2 cellular contexts compared by ENCODE assay signal in the genomic region with DNA sequence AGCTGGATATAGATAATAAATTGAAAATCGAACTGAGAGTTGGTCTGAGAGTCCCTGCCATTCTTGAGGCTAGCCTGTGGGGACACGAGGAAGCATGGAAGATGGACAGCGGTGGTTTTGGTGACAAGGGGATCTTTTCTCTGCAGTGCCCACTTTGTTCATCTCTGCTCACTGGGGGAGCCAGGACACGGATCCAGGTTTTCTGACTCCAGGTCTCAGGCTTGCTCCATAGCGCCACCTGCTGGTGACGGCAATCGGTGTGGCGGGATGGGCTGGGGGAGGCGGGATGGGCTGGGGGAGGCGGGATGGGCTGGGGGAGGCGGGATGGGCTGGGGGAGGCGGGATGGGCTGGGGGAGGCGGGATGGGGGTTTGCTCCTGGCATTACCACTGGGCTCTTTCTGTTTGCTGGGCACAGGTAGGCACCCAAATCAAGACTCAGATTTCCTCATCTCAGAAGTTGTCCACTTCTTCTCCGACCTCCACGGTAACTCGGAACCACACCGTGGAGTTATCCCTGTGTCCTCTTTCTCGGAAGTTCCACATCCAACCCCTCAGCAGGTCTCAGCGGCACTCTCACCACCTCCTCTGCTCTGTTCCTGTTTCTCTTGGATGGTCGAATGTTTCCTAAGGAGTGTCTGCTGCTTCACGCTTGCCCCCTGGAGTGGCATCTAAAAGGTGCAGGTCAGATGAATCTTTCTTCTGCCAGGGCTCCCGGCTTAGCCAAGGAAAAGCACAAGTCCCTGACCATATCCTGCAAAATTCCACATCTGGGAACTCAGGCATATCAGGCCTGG.
TF ChIP-seq lines count a peak whose summit lies in the region.

No MANE protein-coding gene starts in this region.

TF ChIP-seq in SK-N-SH, 30 proteins besides CTCF, POLR2A, EP300 and RAD21 (continued from another document):
- TF ChIP-seq MXI1 (IDR thresholded peaks at IDR 0.05; ENCODE audit: low read depth, low read length) (no peak), YY1 (IDR thresholded peaks at IDR 0.05; ENCODE audit: low read depth) (no peak), NFIC (IDR thresholded peaks at IDR 0.05; ENCODE audit: borderline replicate concordance) (no peak), JUND (IDR thresholded peaks at IDR 0.05) (no peak), FOSL2 (IDR thresholded peaks at IDR 0.05; ENCODE audit: borderline replicate concordance, low read depth) (no peak), GATA2 (CRISPR knock-in tag; IDR thresholded peaks at IDR 0.05) (no peak), ELF1 (IDR thresholded peaks at IDR 0.05) (no peak), SMC3 (IDR thresholded peaks at IDR 0.05; ENCODE audit: low read depth, low read length) (no peak), TCF12 (IDR thresholded peaks at IDR 0.05) (no peak), RXRA (IDR thresholded peaks at IDR 0.05; ENCODE audit: borderline replicate concordance, low read depth) (no peak)
- TF ChIP-seq, protein P1, sequence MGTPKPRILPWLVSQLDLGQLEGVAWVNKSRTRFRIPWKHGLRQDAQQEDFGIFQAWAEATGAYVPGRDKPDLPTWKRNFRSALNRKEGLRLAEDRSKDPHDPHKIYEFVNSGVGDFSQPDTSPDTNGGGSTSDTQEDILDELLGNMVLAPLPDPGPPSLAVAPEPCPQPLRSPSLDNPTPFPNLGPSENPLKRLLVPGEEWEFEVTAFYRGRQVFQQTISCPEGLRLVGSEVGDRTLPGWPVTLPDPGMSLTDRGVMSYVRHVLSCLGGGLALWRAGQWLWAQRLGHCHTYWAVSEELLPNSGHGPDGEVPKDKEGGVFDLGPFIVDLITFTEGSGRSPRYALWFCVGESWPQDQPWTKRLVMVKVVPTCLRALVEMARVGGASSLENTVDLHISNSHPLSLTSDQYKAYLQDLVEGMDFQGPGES (IDR thresholded peaks at IDR 0.05; ENCODE audit: low read depth, low read length) = no peak
- TF ChIP-seq, protein P2, sequence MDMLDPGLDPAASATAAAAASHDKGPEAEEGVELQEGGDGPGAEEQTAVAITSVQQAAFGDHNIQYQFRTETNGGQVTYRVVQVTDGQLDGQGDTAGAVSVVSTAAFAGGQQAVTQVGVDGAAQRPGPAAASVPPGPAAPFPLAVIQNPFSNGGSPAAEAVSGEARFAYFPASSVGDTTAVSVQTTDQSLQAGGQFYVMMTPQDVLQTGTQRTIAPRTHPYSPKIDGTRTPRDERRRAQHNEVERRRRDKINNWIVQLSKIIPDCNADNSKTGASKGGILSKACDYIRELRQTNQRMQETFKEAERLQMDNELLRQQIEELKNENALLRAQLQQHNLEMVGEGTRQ (IDR thresholded peaks at IDR 0.05; ENCODE audit: borderline replicate concordance, low read depth, low read length) = no peak
- TF ChIP-seq, protein P3, sequence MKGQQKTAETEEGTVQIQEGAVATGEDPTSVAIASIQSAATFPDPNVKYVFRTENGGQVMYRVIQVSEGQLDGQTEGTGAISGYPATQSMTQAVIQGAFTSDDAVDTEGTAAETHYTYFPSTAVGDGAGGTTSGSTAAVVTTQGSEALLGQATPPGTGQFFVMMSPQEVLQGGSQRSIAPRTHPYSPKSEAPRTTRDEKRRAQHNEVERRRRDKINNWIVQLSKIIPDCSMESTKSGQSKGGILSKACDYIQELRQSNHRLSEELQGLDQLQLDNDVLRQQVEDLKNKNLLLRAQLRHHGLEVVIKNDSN (IDR thresholded peaks at IDR 0.05; ENCODE audit: borderline replicate concordance, low read depth) = no peak

TF ChIP-seq in SK-N-SH treated with all-trans-retinoic acid at 6 μM for 48 hours, 23 proteins besides CTCF, POLR2A, EP300 and RAD21 (continued from another document):
- TF ChIP-seq TCF4 (CRISPR knock-in tag; IDR thresholded peaks at IDR 0.05; ENCODE audit: borderline replicate concordance) = no peak
- TF ChIP-seq ARNTL (CRISPR knock-in tag; IDR thresholded peaks at IDR 0.05; ENCODE audit: borderline replicate concordance, low read depth) = no peak
- TF ChIP-seq ISL1 (CRISPR knock-in tag; IDR thresholded peaks at IDR 0.05) = no peak
- TF ChIP-seq, protein P4, sequence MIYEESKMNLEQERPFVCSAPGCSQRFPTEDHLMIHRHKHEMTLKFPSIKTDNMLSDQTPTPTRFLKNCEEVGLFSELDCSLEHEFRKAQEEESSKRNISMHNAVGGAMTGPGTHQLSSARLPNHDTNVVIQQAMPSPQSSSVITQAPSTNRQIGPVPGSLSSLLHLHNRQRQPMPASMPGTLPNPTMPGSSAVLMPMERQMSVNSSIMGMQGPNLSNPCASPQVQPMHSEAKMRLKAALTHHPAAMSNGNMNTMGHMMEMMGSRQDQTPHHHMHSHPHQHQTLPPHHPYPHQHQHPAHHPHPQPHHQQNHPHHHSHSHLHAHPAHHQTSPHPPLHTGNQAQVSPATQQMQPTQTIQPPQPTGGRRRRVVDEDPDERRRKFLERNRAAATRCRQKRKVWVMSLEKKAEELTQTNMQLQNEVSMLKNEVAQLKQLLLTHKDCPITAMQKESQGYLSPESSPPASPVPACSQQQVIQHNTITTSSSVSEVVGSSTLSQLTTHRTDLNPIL (CRISPR knock-in tag; IDR thresholded peaks at IDR 0.05; ENCODE audit: low read depth) = no peak
- no peak for TF ChIP-seq RARB (CRISPR knock-in tag; IDR thresholded peaks at IDR 0.05)
- no peak for TF ChIP-seq ZNF70 (CRISPR knock-in tag; IDR thresholded peaks at IDR 0.05)
- TF ChIP-seq ZNF565 (CRISPR knock-in tag; conservative IDR thresholded peaks at IDR 0.05; ENCODE audit: low read depth) = no peak
- TF ChIP-seq, protein P5, sequence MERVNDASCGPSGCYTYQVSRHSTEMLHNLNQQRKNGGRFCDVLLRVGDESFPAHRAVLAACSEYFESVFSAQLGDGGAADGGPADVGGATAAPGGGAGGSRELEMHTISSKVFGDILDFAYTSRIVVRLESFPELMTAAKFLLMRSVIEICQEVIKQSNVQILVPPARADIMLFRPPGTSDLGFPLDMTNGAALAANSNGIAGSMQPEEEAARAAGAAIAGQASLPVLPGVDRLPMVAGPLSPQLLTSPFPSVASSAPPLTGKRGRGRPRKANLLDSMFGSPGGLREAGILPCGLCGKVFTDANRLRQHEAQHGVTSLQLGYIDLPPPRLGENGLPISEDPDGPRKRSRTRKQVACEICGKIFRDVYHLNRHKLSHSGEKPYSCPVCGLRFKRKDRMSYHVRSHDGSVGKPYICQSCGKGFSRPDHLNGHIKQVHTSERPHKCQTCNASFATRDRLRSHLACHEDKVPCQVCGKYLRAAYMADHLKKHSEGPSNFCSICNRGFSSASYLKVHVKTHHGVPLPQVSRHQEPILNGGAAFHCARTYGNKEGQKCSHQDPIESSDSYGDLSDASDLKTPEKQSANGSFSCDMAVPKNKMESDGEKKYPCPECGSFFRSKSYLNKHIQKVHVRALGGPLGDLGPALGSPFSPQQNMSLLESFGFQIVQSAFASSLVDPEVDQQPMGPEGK (CRISPR knock-in tag; IDR thresholded peaks at IDR 0.05; ENCODE audit: borderline replicate concordance) = no peak
- TF ChIP-seq CSDC2 (CRISPR knock-in tag; IDR thresholded peaks at IDR 0.05) = no peak
